ENCODE assay signal across 18 cellular contexts in the genomic region with DNA sequence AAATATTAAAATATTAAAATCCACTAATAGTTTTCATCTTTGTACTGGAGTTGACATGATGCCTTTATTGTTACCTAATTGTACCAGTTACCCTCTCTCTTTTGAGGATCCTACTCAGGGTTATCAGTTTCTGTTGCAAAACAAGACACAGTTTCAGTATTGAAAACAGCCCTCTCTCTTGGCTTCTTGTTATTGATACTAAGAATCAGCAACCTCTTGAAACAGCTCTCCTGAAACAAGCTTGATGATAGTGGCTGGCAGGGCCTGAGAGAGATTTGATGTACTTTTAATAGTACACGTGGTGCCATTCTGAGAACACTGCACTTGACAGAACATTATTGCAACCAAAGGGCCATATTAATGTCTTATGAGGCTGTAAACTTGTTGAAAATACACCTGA.
A peak's percentile ranks its signal among the peaks of the same experiment; 100 is the strongest.
DNase-seq lines count a peak whose midpoint lies in the region; ATAC-seq, FAIRE-seq and TF ChIP-seq lines count a peak whose summit lies in the region.
"Had no signal": no experiment of that assay in that cellular context is flagged by ENCODE, and none has a peak within 500 bp of the region (broad histone marks: within the 10 kb centered on the region; RNA-seq: fewer than 3 reads in every experiment).

No MANE protein-coding gene starts in this region.

- no peak for DNase-seq in GM12878 (ENCODE audit: low read depth, low spot score)
- no peak for DNase-seq in Ammon's horn (ENCODE audit: low spot score)
- no peak for DNase-seq in MV-4-11 (lab: John Stamatoyannopoulos, UW)
- DNase-seq: 8988T; AML-193; CD4-positive, CD25-positive, alpha-beta regulatory T cell; DMS53; GF-D8; H7; IMR-90; Kasumi-1; KBM-7 had no signal

- intact Hi-C loops in GM12878 (cut with micrococcal nuclease; ENCODE audit: unreplicated experiment): no loop called here

- no peaks in the 10 kb centered on the region for H4K20me1 ChIP-seq in GM12878 (ENCODE audit: control insufficient read depth, insufficient read depth)
- H4K20me1 ChIP-seq: BLaER1 treated with 17β-estradiol and CSF1 and Interleukin-3, amounts not matched to agents 10 nM and 100 nM had no signal

- SMC1A ChIA-PET in GM12878 (lab: Charles Lee; ENCODE audit: uncharacterized antibody, unreplicated experiment): interaction anchor here (1.2 to 1.3 kb wide), 2 partner anchors 9 to 22 kb away, joined by 3 read pairs; no protein-coding TSS in a partner anchor

- H3K79me2 ChIP-seq in GM12878 (ENCODE audit: control insufficient read depth, insufficient read depth, low read length): no peaks in the 10 kb centered on the region

- RAD21 ChIA-PET in GM12878 (lab: Charles Lee; ENCODE audit: unreplicated experiment): no interaction called here

- no peaks in the 10 kb centered on the region for H3K9me3 ChIP-seq in GM12878 (replicated peaks; ENCODE audit: control insufficient read depth, insufficient read depth, low read length)
- H3K9me3 ChIP-seq: BLaER1 treated with 17β-estradiol and CSF1 and Interleukin-3, amounts not matched to agents 10 nM and 100 nM had no signal

- H3K4me3 ChIP-seq in GM12878: no peak overlapping the region
- H3K4me3 ChIP-seq: BLaER1 treated with 17β-estradiol and CSF1 and Interleukin-3, amounts not matched to agents 10 nM and 100 nM; GM23338 had no signal

- TF ChIP-seq POLR2A in GM12878 (IDR thresholded peaks at IDR 0.05; ENCODE audit: low read depth, low read length): no peak

- no peak for TF ChIP-seq CTCF in GM12878 (IDR thresholded peaks at IDR 0.05 in 2 of 3, conservative IDR thresholded peaks at IDR 0.05 in 1 of 3; ENCODE audit: control insufficient read depth in 2 of 3, extremely low read depth in 1 of 3, insufficient read depth in 1 of 3, low read depth in 3 of 3, low read length in 3 of 3)

- CTCF ChIA-PET in GM12878 (lab: Yijun Ruan, JAX): interaction anchor here (1.6 to 2.2 kb wide), 2 partner anchors 11 to 122 kb away, joined by 6 to 8 read pairs; no protein-coding TSS in a partner anchor

- no peak overlapping the region for H3K9ac ChIP-seq in GM12878 (ENCODE audit: control insufficient read depth, insufficient read depth, low read length)
- H3K9ac ChIP-seq: BLaER1 treated with 17β-estradiol and CSF1 and Interleukin-3, amounts not matched to agents 10 nM and 100 nM had no signal

- 35% methylated on average over 1 of the region's 1 CpG for WGBS in GM12878 (ENCODE audit: insufficient coverage, insufficient replicate concordance, low lambda C conversion rate, missing lambda C conversion rate)

- ATAC-seq in GM18498 (IDR thresholded peaks at IDR 0.05; ENCODE audit: unreplicated experiment) (peak; percentile 74), GM19324 (IDR thresholded peaks at IDR 0.05; ENCODE audit: low FRiP score, unreplicated experiment) (peak; percentile 76), HG03342 (IDR thresholded peaks at IDR 0.05; ENCODE audit: unreplicated experiment) (peak; percentile 55), GM12878 (peak; percentile 95), GM19463 (IDR thresholded peaks at IDR 0.05; ENCODE audit: unreplicated experiment) (no peak)
- ATAC-seq: GM23338 had no signal

- H3K27me3 ChIP-seq in GM12878 (replicated peaks in 1 of 2; ENCODE audit: control insufficient read depth in 2 of 2, insufficient read depth in 2 of 2, low read length in 1 of 2): no peaks in the 10 kb centered on the region
- H3K27me3 ChIP-seq: BLaER1 treated with 17β-estradiol and CSF1 and Interleukin-3, amounts not matched to agents 10 nM and 100 nM had no signal

- H2AFZ ChIP-seq in GM12878 (ENCODE audit: control insufficient read depth, low read depth, low read length): no peak overlapping the region
- H2AFZ ChIP-seq: GM23338 had no signal

- H3K4me2 ChIP-seq in GM12878 (ENCODE audit: control insufficient read depth, insufficient read depth): no peak overlapping the region
- H3K4me2 ChIP-seq: BLaER1 treated with 17β-estradiol and CSF1 and Interleukin-3, amounts not matched to agents 10 nM and 100 nM; GM23338 had no signal

- in situ Hi-C loops in GM12878 (cut with MboI): no loop called here

- POLR2A ChIA-PET in GM12878 (lab: Charles Lee): no interaction called here

- no peak for TF ChIP-seq RAD21 in GM12878 (IDR thresholded peaks at IDR 0.05; ENCODE audit: insufficient read depth, low read depth, low read length)

- no peaks in the 10 kb centered on the region for H3K36me3 ChIP-seq in GM12878 (ENCODE audit: control insufficient read depth in 2 of 2, insufficient read depth in 2 of 2, low read length in 1 of 2)
- H3K36me3 ChIP-seq: BLaER1 treated with 17β-estradiol and CSF1 and Interleukin-3, amounts not matched to agents 10 nM and 100 nM had no signal

- no peak for FAIRE-seq in GM12878 (lab: Jason Lieb, UNC)

- H3K4me1 ChIP-seq in GM12878 (ENCODE audit: control insufficient read depth, insufficient read depth, low read length): no peaks in the 10 kb centered on the region

- no peak overlapping the region for H3K27ac ChIP-seq in GM12878 (ENCODE audit: control insufficient read depth, insufficient read depth)
- H3K27ac ChIP-seq: BLaER1 treated with 17β-estradiol and CSF1 and Interleukin-3, amounts not matched to agents 10 nM and 100 nM had no signal

- TF ChIP-seq EP300 in GM12878 (IDR thresholded peaks at IDR 0.05; ENCODE audit: borderline replicate concordance in 1 of 2, control insufficient read depth in 1 of 2, low read depth in 2 of 2, low read length in 2 of 2): no peak

- no TSS peak for BruUV-seq in GM12878 (replicated peaks; lab: Mats Ljungman, UMichigan)

TF ChIP-seq in GM12878, 131 proteins besides CTCF, POLR2A, EP300 and RAD21:
- TF ChIP-seq SIN3A (IDR thresholded peaks at IDR 0.05; ENCODE audit: low read depth, low read length) (no peak), CEBPB (IDR thresholded peaks at IDR 0.05; ENCODE audit: borderline replicate concordance in 1 of 2, low read depth in 2 of 2, low read length in 2 of 2) (no peak), RELA (IDR thresholded peaks at IDR 0.05; ENCODE audit: borderline replicate concordance, partially characterized antibody) (no peak), SUPT20H (IDR thresholded peaks at IDR 0.05; ENCODE audit: borderline replicate concordance, control insufficient read depth, low read depth, low read length) (no peak), ZSCAN29 (IDR thresholded peaks at IDR 0.05) (no peak), RB1 (IDR thresholded peaks at IDR 0.05; ENCODE audit: borderline replicate concordance) (no peak)
